37 cellular contexts compared by ENCODE assay signal in the genomic region with DNA sequence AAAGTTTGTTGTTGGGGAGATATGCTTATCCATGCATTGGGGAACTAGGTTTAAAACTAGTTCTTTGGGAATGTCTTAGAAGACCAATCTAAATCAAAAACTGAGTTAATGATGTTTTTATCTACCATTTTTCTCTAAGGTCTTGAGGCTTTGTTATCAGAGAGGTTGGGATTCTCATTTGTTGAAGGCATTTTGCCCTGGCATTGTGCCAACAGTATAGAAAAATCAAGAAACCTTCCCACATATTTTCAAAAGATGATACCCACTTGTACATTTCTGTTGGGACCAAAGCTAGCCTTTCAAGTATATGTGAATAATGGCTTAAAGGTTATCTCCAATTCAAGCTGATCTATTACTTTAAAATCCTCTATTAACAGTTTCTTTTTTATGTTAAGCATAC.
"Had no signal": no experiment of that assay in that cellular context is flagged by ENCODE, and none has a peak within 500 bp of the region (broad histone marks: within the 10 kb centered on the region; RNA-seq: fewer than 3 reads in every experiment).

No MANE protein-coding gene starts in this region.

- H3K4me3 ChIP-seq: adrenal gland, body of pancreas, breast epithelium had no signal

- H3K9me3 Mint-ChIP-seq: activated naive CD4-positive, alpha-beta T cell treated with anti-CD3 and anti-CD28 coated beads for 36 hours; activated T-helper 1 cell treated with anti-CD3 and anti-CD28 coated beads, Interleukin-12 subunit alpha, Interleukin-12 subunit beta, Interleukin-2, Interleukin-4 antibody, amounts not matched to agents 30 ng/mL and 10 ng/mL and 1 ng/mL, durations not matched to agents 14 hours and 24 hours and 36 hours; activated T-helper 17 cell treated with anti-CD3 and anti-CD28 coated beads, Interleukin-2, amount 50 U/mL, for 72 hours; T-helper 1 cell treated with Interleukin-12 subunit alpha and Interleukin-12 subunit beta and Interleukin-4 antibody, amounts not matched to agents 30 μg/mL and 1 μg/mL, for 36 hours; T-helper 2 cell treated with Interferon-gamma antibody and Interleukin-4, amounts not matched to agents 5 μg/mL and 100 μg/mL, for 36 hours had no signal

- H3K9me3 ChIP-seq: adrenal gland, body of pancreas had no signal

- H3K27me3 ChIP-seq: adrenal gland, body of pancreas, brain microvascular endothelial cell, breast epithelium had no signal

- ATAC-seq: activated CD8-positive, alpha-beta T cell treated with anti-CD3 and anti-CD28 coated beads for 36 hours; activated naive CD4-positive, alpha-beta T cell treated with anti-CD3 and anti-CD28 coated beads, Interleukin-2, amount 50 U/mL, for 72 hours; activated T-cell treated with anti-CD3 and anti-CD28 coated beads, Interleukin-2, amount 50 U/mL, for 4 hours; activated T-cell treated with anti-CD3 and anti-CD28 coated beads, Interleukin-2, amount 50 U/mL, for 72 hours; activated T-helper 17 cell treated with anti-CD3 and anti-CD28 coated beads, Interleukin-2, amount 50 U/mL, for 72 hours; body of pancreas had no signal

- H3K4me1 Mint-ChIP-seq: activated B cell treated with CpG ODN at 0.5 μM for 24 hours; activated CD4-positive, alpha-beta T cell treated with anti-CD3 and anti-CD28 coated beads, Interleukin-2, amount 10 ng/mL, durations not matched to agents 24 days and 14 days; activated naive CD8-positive, alpha-beta T cell treated with anti-CD3 and anti-CD28 coated beads for 36 hours; activated T-helper 17 cell treated with anti-CD3 and anti-CD28 coated beads, Interleukin-2, amount 50 U/mL, for 72 hours had no signal

- H3K27me3 Mint-ChIP-seq: activated B cell treated with CpG ODN at 0.5 μM for 24 hours; activated CD4-positive, alpha-beta memory T cell treated with anti-CD3 and anti-CD28 coated beads for 36 hours; activated CD8-positive, alpha-beta T cell treated with anti-CD3 and anti-CD28 coated beads for 36 hours had no signal

- H3K4me3 Mint-ChIP-seq: activated B cell treated with CpG ODN at 0.5 μM for 24 hours; activated CD4-positive, alpha-beta memory T cell treated with anti-CD3 and anti-CD28 coated beads for 36 hours; activated CD4-positive, alpha-beta T cell treated with anti-CD3 and anti-CD28 coated beads, Interleukin-2, amount 10 ng/mL, durations not matched to agents 24 days and 14 days; activated CD8-positive, alpha-beta T cell treated with anti-CD3 and anti-CD28 coated beads for 36 hours; activated naive CD4-positive, alpha-beta T cell treated with anti-CD3 and anti-CD28 coated beads for 36 hours; activated naive CD8-positive, alpha-beta T cell treated with anti-CD3 and anti-CD28 coated beads for 36 hours; activated T-cell treated with anti-CD3 and anti-CD28 coated beads, Interleukin-2, amount 50 U/mL, for 4 hours; activated T-cell treated with anti-CD3 and anti-CD28 coated beads, Interleukin-2, amount 50 U/mL, for 72 hours; activated T-helper 1 cell treated with anti-CD3 and anti-CD28 coated beads, Interleukin-12 subunit alpha, Interleukin-12 subunit beta, Interleukin-2, Interleukin-4 antibody, amounts not matched to agents 30 ng/mL and 10 ng/mL and 1 ng/mL, durations not matched to agents 14 hours and 24 hours and 36 hours; activated T-helper 17 cell treated with anti-CD3 and anti-CD28 coated beads, Interleukin-2, amount 50 U/mL, for 72 hours; T-helper 1 cell treated with Interleukin-12 subunit alpha and Interleukin-12 subunit beta and Interleukin-4 antibody, amounts not matched to agents 30 μg/mL and 1 μg/mL, for 36 hours; T-helper 2 cell treated with Interferon-gamma antibody and Interleukin-4, amounts not matched to agents 5 μg/mL and 100 μg/mL, for 36 hours had no signal

- H3K27ac Mint-ChIP-seq: activated B cell treated with CpG ODN at 0.5 μM for 24 hours; activated CD4-positive, alpha-beta memory T cell treated with anti-CD3 and anti-CD28 coated beads for 36 hours; activated CD4-positive, alpha-beta T cell treated with anti-CD3 and anti-CD28 coated beads, Interleukin-2, amount 10 ng/mL, durations not matched to agents 24 days and 14 days; activated CD8-positive, alpha-beta T cell treated with anti-CD3 and anti-CD28 coated beads for 36 hours; activated naive CD4-positive, alpha-beta T cell treated with anti-CD3 and anti-CD28 coated beads for 36 hours; activated naive CD4-positive, alpha-beta T cell treated with anti-CD3 and anti-CD28 coated beads, Interleukin-2, amount 50 U/mL, for 72 hours; activated naive CD8-positive, alpha-beta T cell treated with anti-CD3 and anti-CD28 coated beads for 36 hours; activated T-cell treated with anti-CD3 and anti-CD28 coated beads, Interleukin-2, amount 50 U/mL, for 72 hours; activated T-helper 1 cell treated with anti-CD3 and anti-CD28 coated beads, Interleukin-12 subunit alpha, Interleukin-12 subunit beta, Interleukin-2, Interleukin-4 antibody, amounts not matched to agents 30 ng/mL and 10 ng/mL and 1 ng/mL, durations not matched to agents 14 hours and 24 hours and 36 hours; activated T-helper 17 cell treated with anti-CD3 and anti-CD28 coated beads, Interleukin-2, amount 50 U/mL, for 72 hours; T-helper 1 cell treated with Interleukin-12 subunit alpha and Interleukin-12 subunit beta and Interleukin-4 antibody, amounts not matched to agents 30 μg/mL and 1 μg/mL, for 36 hours; T-helper 2 cell treated with Interferon-gamma antibody and Interleukin-4, amounts not matched to agents 5 μg/mL and 100 μg/mL, for 36 hours had no signal

- H3K36me3 ChIP-seq: adrenal gland, brain microvascular endothelial cell, breast epithelium had no signal

- H3K27ac ChIP-seq: adrenal gland, body of pancreas, brain microvascular endothelial cell, breast epithelium, VCaP had no signal

- DNase-seq: activated B cell treated with CpG ODN at 0.5 μM for 24 hours; activated CD4-positive, alpha-beta memory T cell treated with anti-CD3 and anti-CD28 coated beads for 36 hours; activated CD4-positive, alpha-beta T cell treated with anti-CD3 and anti-CD28 coated beads for 4 hours; activated CD4-positive, alpha-beta T cell treated with anti-CD3 and anti-CD28 coated beads, Interleukin-2, amount 50 U/mL, for 1 hour; activated CD4-positive, alpha-beta T cell treated with anti-CD3 and anti-CD28 coated beads, Interleukin-2, amount 50 U/mL, for 4 hours; activated CD4-positive, CD25-positive, alpha-beta regulatory T cell treated with anti-CD3 and anti-CD28 coated beads, Interleukin-2, amount 50 U/mL, for 72 hours; activated CD8-positive, alpha-beta memory T cell treated with anti-CD3 and anti-CD28 coated beads, Interleukin-2, amount 50 U/mL, for 4 hours; activated CD8-positive, alpha-beta T cell treated with anti-CD3 and anti-CD28 coated beads for 36 hours; activated effector memory CD4-positive, alpha-beta T cell treated with anti-CD3 and anti-CD28 coated beads, Interleukin-2, amount 50 U/mL, for 16 hours; activated gamma-delta T cell treated with Interleukin-2 at 50 U/mL for 16 hours; activated naive CD4-positive, alpha-beta T cell; activated naive CD4-positive, alpha-beta T cell treated with anti-CD3 and anti-CD28 coated beads for 36 hours; activated naive CD4-positive, alpha-beta T cell treated with anti-CD3 and anti-CD28 coated beads, Interleukin-2, amount 50 U/mL, for 16 hours; activated naive CD8-positive, alpha-beta T cell treated with anti-CD3 and anti-CD28 coated beads for 36 hours; activated T-cell treated with anti-CD3 and anti-CD28 coated beads for 4 hours; activated T-cell treated with anti-CD3 and anti-CD28 coated beads, Interleukin-2, amount 50 U/mL, for 1 hour; activated T-cell treated with anti-CD3 and anti-CD28 coated beads, Interleukin-2, amount 50 U/mL, for 4 hours; activated T-cell treated with anti-CD3 and anti-CD28 coated beads, Interleukin-2, amount 50 U/mL, for 72 hours; adrenal gland; amniotic stem cell; aorta; body of pancreas; brain microvascular endothelial cell; central memory CD4-positive, alpha-beta T cell; T-helper 1 cell; T-helper 2 cell; T-helper 9 cell had no signal

- H3K36me3 Mint-ChIP-seq: activated CD4-positive, alpha-beta memory T cell treated with anti-CD3 and anti-CD28 coated beads for 36 hours; activated naive CD4-positive, alpha-beta T cell treated with anti-CD3 and anti-CD28 coated beads, Interleukin-2, amount 50 U/mL, for 72 hours; activated naive CD8-positive, alpha-beta T cell treated with anti-CD3 and anti-CD28 coated beads for 36 hours had no signal

- H3K4me1 ChIP-seq: adrenal gland, body of pancreas had no signal

- FAIRE-seq: astrocyte, TTC549 had no signal
